Comparison of ENCODE assay signal across 8 cellular contexts in the genomic region with DNA sequence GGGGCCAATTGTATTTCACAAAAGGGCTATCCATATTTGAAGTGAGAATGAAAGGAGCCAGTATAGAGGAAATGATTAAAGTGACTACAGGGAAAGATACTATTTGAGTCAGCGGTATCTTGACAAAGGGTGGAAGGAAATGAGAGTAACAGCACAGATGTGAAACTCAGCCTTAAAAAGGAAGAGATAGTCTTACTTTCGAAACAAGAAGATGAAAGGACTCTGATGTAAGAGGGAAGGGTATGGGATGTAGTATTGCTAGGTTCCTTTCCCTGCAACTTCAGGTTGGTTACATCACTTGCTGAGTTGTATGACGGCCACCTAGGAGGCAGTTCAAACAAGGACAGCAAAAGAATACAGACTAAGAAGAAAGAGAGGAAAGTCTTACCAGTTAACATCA. TPM values are rescaled to one million over a fixed set of nuclear protein-coding genes. Genes with fewer than 3 reads are reported as not detected.
DNase-seq lines count a peak whose midpoint lies in the region; ATAC-seq and TF ChIP-seq lines count a peak whose summit lies in the region.

No MANE protein-coding gene starts in this region.

- no peaks in the 10 kb centered on the region for H3K9me3 Mint-ChIP-seq in activated naive CD4-positive, alpha-beta T cell treated with anti-CD3 and anti-CD28 coated beads, Interleukin-2, amount 50 U/mL, for 72 hours

- peaks cover 6 to 30% of the 10 kb centered on the region in 2 donors for H3K36me3 Mint-ChIP-seq in activated naive CD4-positive, alpha-beta T cell treated with anti-CD3 and anti-CD28 coated beads, Interleukin-2, amount 50 U/mL, for 72 hours

- DNase-seq in GDM1 (lab: John Stamatoyannopoulos, UW) (peak; percentile 24), NCI-H1417 treated with DMSO at 0.1 percent for 48 hours (lab: John Stamatoyannopoulos, UW) (no peak), Peyer's patch (no peak), HUDEP-2 (lab: John Stamatoyannopoulos, UW; ENCODE audit: unreplicated experiment in 76 of 76) (no peak)
- DNase-seq in activated naive CD4-positive, alpha-beta T cell treated with anti-CD3 and anti-CD28 coated beads, Interleukin-2, amount 50 U/mL, for 72 hours (ENCODE audit: low spot score in 2 of 2), result peak in 1 of 2 donors; percentile 25
- peak; percentile 14 for DNase-seq in stimulated activated naive CD8-positive, alpha-beta T cell treated with anti-CD3 and anti-CD28 coated beads, Interleukin-15, Interleukin-2, amounts not matched to agents 100 U/mL and 50 U/mL, for 24 hours

- H3K36me3 ChIP-seq in Peyer's patch, result peaks cover 0 to 16% (median 0%) of the 10 kb centered on the region in 3 donors

- peak overlapping the region; percentile 26 to 76 for H3K27ac Mint-ChIP-seq in activated naive CD4-positive, alpha-beta T cell treated with anti-CD3 and anti-CD28 coated beads, Interleukin-2, amount 50 U/mL, for 72 hours

- no peak for TF ChIP-seq CTCF in Peyer's patch (IDR thresholded peaks at IDR 0.05)

- ATAC-seq in GM21367 (IDR thresholded peaks at IDR 0.05; ENCODE audit: unreplicated experiment) (peak; percentile 99), HG03460 (IDR thresholded peaks at IDR 0.05; ENCODE audit: unreplicated experiment) (peak; percentile 97)
- peak; percentile 95 to 96 for ATAC-seq in activated naive CD4-positive, alpha-beta T cell treated with anti-CD3 and anti-CD28 coated beads, Interleukin-2, amount 50 U/mL, for 72 hours
- peak; percentile 93 for ATAC-seq in stimulated activated naive CD8-positive, alpha-beta T cell treated with anti-CD3 and anti-CD28 coated beads, Interleukin-15, Interleukin-2, amounts not matched to agents 100 U/mL and 50 U/mL, for 24 hours

- H3K4me3 ChIP-seq in Peyer's patch, result no peak overlapping the region

- no peaks in the 10 kb centered on the region for H3K4me1 ChIP-seq in Peyer's patch

- no peaks in the 10 kb centered on the region for H3K27me3 ChIP-seq in Peyer's patch

- no peak for TF ChIP-seq POLR2A in Peyer's patch (IDR thresholded peaks at IDR 0.05)

- no peak overlapping the region for H3K27ac ChIP-seq in Peyer's patch

- H3K9me3 ChIP-seq in Peyer's patch, result no peaks in the 10 kb centered on the region

RNA-seq across cellular contexts. Expression of a gene that starts 13.7 kb away (rescaled TPM):
- total RNA-seq in activated naive CD4-positive, alpha-beta T cell treated with anti-CD3 and anti-CD28 coated beads, Interleukin-2, amount 50 U/mL, for 72 hours, result 10 to 100 TPM; 38.1 to 63.2 TPM
- total RNA-seq in Peyer's patch, result 10 to 100 TPM; 19.0 to 93.5 (median 50.6) TPM

RNA-seq across cellular contexts. Expression of a gene that starts 14.9 kb away (rescaled TPM):
- 10 to 100 TPM in 1 of 2 donors, 1 to 10 TPM in 1; 5.7 to 10.1 TPM for total RNA-seq in activated naive CD4-positive, alpha-beta T cell treated with anti-CD3 and anti-CD28 coated beads, Interleukin-2, amount 50 U/mL, for 72 hours
- total RNA-seq in Peyer's patch, result 10 to 100 TPM; 10.7 to 40.3 (median 19.0) TPM

RNA-seq across cellular contexts. Expression of a gene that starts 52.2 kb away (rescaled TPM):
- total RNA-seq in activated naive CD4-positive, alpha-beta T cell treated with anti-CD3 and anti-CD28 coated beads, Interleukin-2, amount 50 U/mL, for 72 hours, result 1 to 10 TPM; 7.6 to 9.7 TPM
- total RNA-seq in Peyer's patch, result 10 to 100 TPM in 1 of 4 donors, 1 to 10 TPM in 3; 3.5 to 11.9 (median 9.6) TPM

Comparison
In these comparisons a context has a peak if more than half of its experiments do, and no peak if none do; other contexts are left out.
1. DNase-seq: peak in GDM1 (single experiment) and stimulated activated naive CD8-positive, alpha-beta T cell treated with anti-CD3 and anti-CD28 coated beads, Interleukin-15, Interleukin-2, amounts not matched to agents 100 U/mL and 50 U/mL, for 24 hours (single experiment); none in NCI-H1417 treated with DMSO at 0.1 percent for 48 hours (single experiment), Peyer's patch (0 of 3) and HUDEP-2 (0 of 76).
2. Peak in every context shown above with its lines, with median percentiles within 50 percentile points of each other: ATAC-seq.